8 cellular contexts compared by ENCODE assay signal in genomic region chr2:126971481-126972271, GRCh38.
DNase-seq lines count a peak whose midpoint lies in the region; ATAC-seq and TF ChIP-seq lines count a peak whose summit lies in the region.

No MANE protein-coding gene starts in this region.

- H3K27me3 ChIP-seq in H9 (ENCODE audit: insufficient read depth, low read length): no peaks in the 10 kb centered on the region
- H3K27me3 ChIP-seq in MG63: no peaks in the 10 kb centered on the region
- H3K27me3 ChIP-seq in adrenal gland: no peaks in the 10 kb centered on the region

- TF ChIP-seq CTCF in H9 (conservative IDR thresholded peaks at IDR 0.05): peak; percentile 98
- TF ChIP-seq CTCF in adrenal gland (IDR thresholded peaks at IDR 0.05): peak; percentile 71 to 97 (median 88)
- peak; percentile 94 for TF ChIP-seq CTCF in retinal pigment epithelial cell (conservative IDR thresholded peaks at IDR 0.05; ENCODE audit: low read depth, low read length)

- H3K79me2 ChIP-seq in H9 (ENCODE audit: insufficient read depth, low read length): no peaks in the 10 kb centered on the region

- H3K27me3 Mint-ChIP-seq in H9 (ENCODE audit: low read depth) (peaks cover 48% of the 10 kb centered on the region), T-cell (peaks cover 38 to 51% of the 10 kb centered on the region in 2 donors)

- peak; percentile 27 for DNase-seq in GM04504 (ENCODE audit: low read depth)
- peak; percentile 87 for DNase-seq in H9
- DNase-seq in MG63: peak; percentile 90
- DNase-seq in T-cell: peak; percentile 34 to 73 (median 56)
- DNase-seq in adrenal gland: peak; percentile 68 to 90 (median 78)
- peak; percentile 81 for DNase-seq in left ventricle myocardium superior
- DNase-seq in retinal pigment epithelial cell (ENCODE audit: low read depth): no peak
- DNase-seq in NCI-H187 treated with DMSO at 0.1 percent for 48 hours (lab: John Stamatoyannopoulos, UW): no peak

- H4K8ac ChIP-seq in H9 (replicated peaks; ENCODE audit: insufficient read length, low read depth, low read length): no peak overlapping the region

- H2BK120ac ChIP-seq in H9 (ENCODE audit: low read depth, low read length, poor library complexity, severe bottlenecking): no peak overlapping the region

- no peak overlapping the region for H3K9ac ChIP-seq in H9 (ENCODE audit: extremely low read depth, insufficient read length, low read length)

- peak overlapping the region; percentile 40 for H3K4me3 ChIP-seq in MG63
- peak overlapping the region in 1 of 4 donors; percentile 54 for H3K4me3 ChIP-seq in adrenal gland
- peak overlapping the region; percentile 36 for H3K4me3 ChIP-seq in retinal pigment epithelial cell (ENCODE audit: low read length)

- no peaks in the 10 kb centered on the region; a peak in 1 of 5 replicates for H3K9me3 Mint-ChIP-seq in H9
- H3K9me3 Mint-ChIP-seq in T-cell: no peaks in the 10 kb centered on the region

- H4K5ac ChIP-seq in H9 (ENCODE audit: insufficient read length, low read depth, low read length): no peak overlapping the region

- no peak overlapping the region for H2AFZ ChIP-seq in H9 (ENCODE audit: low read length)

- H3K4me3 Mint-ChIP-seq in H9: no peak overlapping the region
- peak overlapping the region; percentile 58 to 62 (median 62) for H3K4me3 Mint-ChIP-seq in T-cell

- intact Hi-C loops in adrenal gland (cut with DNase I): no loop called here
- intact Hi-C loops in left ventricle myocardium superior (cut with micrococcal nuclease): no loop called here

- peaks cover 3% of the 10 kb centered on the region; the same call in 1 of the 2 replicates for H3K4me1 ChIP-seq in H9 (ENCODE audit: insufficient read depth, low read length)
- H3K4me1 ChIP-seq in adrenal gland (replicated peaks in 1 of 2): peaks cover 0 to 5% of the 10 kb centered on the region in 2 donors

- no peak for TF ChIP-seq POLR2A in adrenal gland (IDR thresholded peaks at IDR 0.05)

- H2AK5ac ChIP-seq in H9 (ENCODE audit: insufficient read length, low read length): no peak overlapping the region

- H3K4ac ChIP-seq in H9 (ENCODE audit: low read depth, low read length): no peak overlapping the region

- no peak overlapping the region for H3K56ac ChIP-seq in H9 (ENCODE audit: insufficient read length, low read depth, low read length)

- no peak overlapping the region for H2BK5ac ChIP-seq in H9 (ENCODE audit: insufficient read length, low read length)

- no peak overlapping the region for H2BK20ac ChIP-seq in H9 (ENCODE audit: low read depth, low read length, poor library complexity, severe bottlenecking)

- ATAC-seq in T-cell (replicated peaks in 1 of 4) (peak; percentile 85 to 90 (median 86)), left ventricle myocardium superior (peak; percentile 91)

- H3K4me2 ChIP-seq in H9 (ENCODE audit: insufficient read depth, insufficient read length, low read length): no peak overlapping the region

- no peak overlapping the region for H3K14ac ChIP-seq in H9 (ENCODE audit: insufficient read depth, low read length)

- CTCF ChIA-PET in T-cell (lab: Charles Lee): interaction anchor here (0.6 to 2.7 kb wide), 6 partner anchors 16 to 541 kb away, joined by 3 to 22 read pairs (median 4); no protein-coding TSS in a partner anchor

- H3K36me3 ChIP-seq in MG63 (no peaks in the 10 kb centered on the region), adrenal gland (replicated peaks in 1 of 2) (no peaks in the 10 kb centered on the region)

- H3K79me1 ChIP-seq in H9 (ENCODE audit: insufficient read depth, low read depth, low read length, poor library complexity, severe bottlenecking): no peaks in the 10 kb centered on the region

- H3K4me1 Mint-ChIP-seq in H9 (peaks cover 20 to 22% of the 10 kb centered on the region in 2 experiments), T-cell (peaks cover 4 to 11% (median 10%) of the 10 kb centered on the region in 3 donors)

- POLR2A ChIA-PET in T-cell (lab: Charles Lee): interaction anchor here in 1 of 2 donors (0.6 kb wide), 1 partner anchor 441 kb away, joined by 3 read pairs; no protein-coding TSS in a partner anchor

- no peaks in the 10 kb centered on the region for H4K20me1 ChIP-seq in H9 (ENCODE audit: control insufficient read depth, insufficient read depth, insufficient read length)

- no peak overlapping the region for H2BK15ac ChIP-seq in H9 (ENCODE audit: low read depth, low read length)

- H3K9me3 ChIP-seq in H9 (ENCODE audit: control insufficient read depth, low read depth, low read length): no peaks in the 10 kb centered on the region
- H3K9me3 ChIP-seq in MG63: no peaks in the 10 kb centered on the region
- no peaks in the 10 kb centered on the region for H3K9me3 ChIP-seq in adrenal gland (replicated peaks in 1 of 3)

- H3K36me3 Mint-ChIP-seq in H9 (ENCODE audit: insufficient read depth in 1 of 3, low read depth in 3 of 3) (no peaks in the 10 kb centered on the region), T-cell (no peaks in the 10 kb centered on the region)

- H3K27ac ChIP-seq in H9 (ENCODE audit: insufficient read length, low read depth, low read length) (no peak overlapping the region), adrenal gland (peak overlapping the region in 3 of 5 donors; percentile 38 to 57 (median 51))

- no peak overlapping the region for H3K18ac ChIP-seq in H9 (ENCODE audit: insufficient read length, low read depth, low read length)

- no peak overlapping the region for H3T11ph ChIP-seq in H9 (ENCODE audit: low read length)

- no peak overlapping the region for H4K91ac ChIP-seq in H9 (ENCODE audit: insufficient read length, low read depth, low read length)

- no peaks in the 10 kb centered on the region for H3K23me2 ChIP-seq in H9 (ENCODE audit: insufficient read length, low read depth, low read length, poor library complexity, severe bottlenecking)

- H3K23ac ChIP-seq in H9 (ENCODE audit: insufficient read length, low read depth, low read length): no peak overlapping the region

- H3K27ac Mint-ChIP-seq in H9: no peak overlapping the region
- no peak overlapping the region for H3K27ac Mint-ChIP-seq in T-cell

- no CpG with 5 or more reads among the region's 43 CpGs for WGBS in H9 (ENCODE audit: extremely low coverage, insufficient read length, low lambda C conversion rate)
- WGBS in adrenal gland, 4 donors: 10 to 19% (median 13%) methylated on average over 10 to 42 of the region's 43 CpGs

- no peak overlapping the region for H2BK12ac ChIP-seq in H9 (ENCODE audit: insufficient read length, low read depth, low read length)

Comparison
In these comparisons a context has a peak if more than half of its experiments do, and no peak if none do; other contexts are left out.
1. DNase-seq: peak in GM04504 (single experiment), H9 (single experiment), MG63 (single experiment), T-cell (34 of 34), adrenal gland (7 of 7) and left ventricle myocardium superior (single experiment); none in retinal pigment epithelial cell (single experiment) and NCI-H187 treated with DMSO at 0.1 percent for 48 hours (single experiment).
2. H3K4me3 Mint-ChIP-seq: peak in T-cell (3 of 3); none in H9 (0 of 2).
3. Peak in every context shown above with its lines, with median percentiles within 50 percentile points of each other: CTCF ChIP-seq.